ENCODE assay signal across 19 cellular contexts in genomic region chr7:74674166-74674565, GRCh38. TPM values are rescaled to one million over a fixed set of nuclear protein-coding genes. Genes with fewer than 3 reads are reported as not detected.
A peak's percentile ranks its signal among the peaks of the same experiment; 100 is the strongest.
DNase-seq lines count a peak whose midpoint lies in the region; ATAC-seq, FAIRE-seq and TF ChIP-seq lines count a peak whose summit lies in the region.
"Had no signal": no experiment of that assay in that cellular context is flagged by ENCODE, and none has a peak within 500 bp of the region (broad histone marks: within the 10 kb centered on the region; RNA-seq: fewer than 3 reads in every experiment).

No MANE protein-coding gene starts in this region.

- peak; percentile 25 for DNase-seq in MCF 10A (ENCODE audit: unreplicated experiment)
- no peak for DNase-seq in breast epithelium (ENCODE audit: low spot score in 2 of 2)
- DNase-seq in K562 (ENCODE audit: extremely low read depth in 1 of 4, low spot score in 3 of 4), result no peak
- DNase-seq in foreskin keratinocyte, result peak in 1 of 2 donors; percentile 46
- DNase-seq in COLO668 (lab: John Stamatoyannopoulos, UW; ENCODE audit: unreplicated experiment), result no peak
- no peak for DNase-seq in LoVo (ENCODE audit: low spot score)
- DNase-seq in activated CD8-positive, alpha-beta T cell treated with anti-CD3 and anti-CD28 coated beads, Interleukin-2, amount 10 ng/mL, durations not matched to agents 7 days and 5 days, result no peak
- no peak for DNase-seq in amniotic stem cell (lab: John Stamatoyannopoulos, UW)
- DNase-seq: 8988T; BE2C; CD4-positive, CD25-positive, alpha-beta regulatory T cell; DMS153; GDM1; HCEC 1CT; NCI-H1105; NCI-H2081; NCI-H2171 treated with DMSO at 0.1 percent for 48 hours; NCI-H446; SIG-M5 had no signal

- POLR2A ChIA-PET in MCF 10A (lab: Yijun Ruan, JAX), result interaction anchor here (0.7 kb wide), 1 partner anchor 284 kb away, joined by 3 read pairs; no protein-coding TSS in a partner anchor
- POLR2A ChIA-PET in K562 (lab: Yijun Ruan, JAX), result no interaction called here
- POLR2A ChIA-PET in activated CD8-positive, alpha-beta T cell treated with anti-CD3 and anti-CD28 coated beads, Interleukin-2, amount 10 ng/mL, durations not matched to agents 7 days and 5 days (lab: Charles Lee), result no interaction called here

- H3K4me1 Mint-ChIP-seq in MCF 10A (ENCODE audit: insufficient read depth, unreplicated experiment), result no peaks in the 10 kb centered on the region
- peaks cover 11% of the 10 kb centered on the region for H3K4me1 Mint-ChIP-seq in activated CD8-positive, alpha-beta T cell treated with anti-CD3 and anti-CD28 coated beads, Interleukin-2, amount 10 ng/mL, durations not matched to agents 7 days and 5 days (ENCODE audit: low read depth)

- in situ Hi-C loops in K562 (cut with MboI), result no loop called here

- H3K27me3 ChIP-seq in breast epithelium (no peaks in the 10 kb centered on the region), K562 (ENCODE audit: control insufficient read depth in 2 of 2, insufficient read depth in 2 of 2, low read length in 2 of 2) (no peaks in the 10 kb centered on the region), foreskin keratinocyte (no peaks in the 10 kb centered on the region)
- H3K27me3 ChIP-seq: BE2C had no signal

- BruUV-seq in MCF 10A (replicated peaks; lab: Mats Ljungman, UMichigan) (no TSS peak), K562 (replicated peaks; lab: Mats Ljungman, UMichigan) (no TSS peak)

- no peak overlapping the region for H3K27ac ChIP-seq in breast epithelium
- H3K27ac ChIP-seq in K562 (ENCODE audit: extremely low read depth, low read depth, low read length), result no peak overlapping the region
- peak overlapping the region; percentile 17 for H3K27ac ChIP-seq in foreskin keratinocyte

- TF ChIP-seq RAD21 in K562 (CRISPR knock-in tag; conservative IDR thresholded peaks at IDR 0.05 in 1 of 2, IDR thresholded peaks at IDR 0.05 in 1 of 2), result no peak

- no peak for TF ChIP-seq CTCF in MCF 10A (IDR thresholded peaks at IDR 0.05; ENCODE audit: unreplicated experiment)
- TF ChIP-seq CTCF in breast epithelium (IDR thresholded peaks at IDR 0.05), result no peak
- no peak for TF ChIP-seq CTCF in K562 (IDR thresholded peaks at IDR 0.05 in 2 of 3, conservative IDR thresholded peaks at IDR 0.05 in 1 of 3; ENCODE audit: insufficient read depth in 2 of 3, low read depth in 1 of 3, low read length in 3 of 3)
- no peak for TF ChIP-seq CTCF in foreskin keratinocyte (conservative IDR thresholded peaks at IDR 0.05)

- WGBS in K562 (ENCODE audit: insufficient coverage, low coverage, missing lambda C conversion rate), result 97% methylated on average over 7 of the region's 7 CpGs

- H4K20me1 ChIP-seq in K562 (replicated peaks; ENCODE audit: control insufficient read depth, insufficient read depth, low read length), result no peaks in the 10 kb centered on the region

- no peak overlapping the region for H3K9ac ChIP-seq in K562 (ENCODE audit: insufficient read depth in 1 of 2, low read depth in 2 of 2, low read length in 2 of 2)

- no peak overlapping the region for H2AFZ ChIP-seq in K562 (ENCODE audit: low read depth, low read length)

- ATAC-seq in K562 (no peak), foreskin keratinocyte (no peak)
- ATAC-seq in activated CD8-positive, alpha-beta T cell treated with anti-CD3 and anti-CD28 coated beads, Interleukin-2, amount 10 ng/mL, durations not matched to agents 7 days and 5 days, result no peak

- peaks cover 87% of the 10 kb centered on the region for H3K79me2 ChIP-seq in K562 (ENCODE audit: control insufficient read depth, insufficient read depth, low read length)

- FAIRE-seq in K562 (lab: Jason Lieb, UNC), result no peak

- H3K9me3 ChIP-seq in breast epithelium, result no peaks in the 10 kb centered on the region
- no peaks in the 10 kb centered on the region for H3K9me3 ChIP-seq in K562 (replicated peaks; ENCODE audit: control insufficient read depth, insufficient read depth, low read depth, low read length)
- H3K9me3 ChIP-seq: BE2C had no signal

- H3K4me3 ChIP-seq in breast epithelium (no peak overlapping the region), K562 (no peak overlapping the region)

- peaks cover 56% of the 10 kb centered on the region for H3K36me3 Mint-ChIP-seq in MCF 10A (ENCODE audit: insufficient read depth, unreplicated experiment)
- peaks cover 21% of the 10 kb centered on the region for H3K36me3 Mint-ChIP-seq in activated CD8-positive, alpha-beta T cell treated with anti-CD3 and anti-CD28 coated beads, Interleukin-2, amount 10 ng/mL, durations not matched to agents 7 days and 5 days (ENCODE audit: low read depth)

- H3K4me2 ChIP-seq in K562 (ENCODE audit: insufficient read depth, low read length), result no peak overlapping the region

- H3K27me3 Mint-ChIP-seq in MCF 10A (ENCODE audit: insufficient read depth, unreplicated experiment), result no peaks in the 10 kb centered on the region
- no peaks in the 10 kb centered on the region for H3K27me3 Mint-ChIP-seq in activated CD8-positive, alpha-beta T cell treated with anti-CD3 and anti-CD28 coated beads, Interleukin-2, amount 10 ng/mL, durations not matched to agents 7 days and 5 days (ENCODE audit: low read depth)
- H3K27me3 Mint-ChIP-seq: CD4-positive, CD25-positive, alpha-beta regulatory T cell had no signal

- H3K9me3 Mint-ChIP-seq in MCF 10A (ENCODE audit: unreplicated experiment), result no peaks in the 10 kb centered on the region
- no peaks in the 10 kb centered on the region for H3K9me3 Mint-ChIP-seq in activated CD8-positive, alpha-beta T cell treated with anti-CD3 and anti-CD28 coated beads, Interleukin-2, amount 10 ng/mL, durations not matched to agents 7 days and 5 days (ENCODE audit: insufficient read depth)
- H3K9me3 Mint-ChIP-seq: CD4-positive, CD25-positive, alpha-beta regulatory T cell had no signal

- intact Hi-C loops in MCF 10A (cut with micrococcal nuclease), result no loop called here
- intact Hi-C loops in breast epithelium (cut with DNase I; ENCODE audit: low total_unique reads), result no loop called here
- intact Hi-C loops in K562 (cut with micrococcal nuclease), result no loop called here

- no peak for TF ChIP-seq EP300 in K562 (IDR thresholded peaks at IDR 0.05; ENCODE audit: low read length)

- H3K4me1 ChIP-seq in breast epithelium (no peaks in the 10 kb centered on the region), K562 (replicated peaks in 1 of 2; ENCODE audit: control insufficient read depth in 2 of 2, insufficient read depth in 2 of 2, low read length in 2 of 2) (peaks cover 3 to 4% of the 10 kb centered on the region in 2 experiments; a peak in 1 of 5 replicates), foreskin keratinocyte (peaks cover 18% of the 10 kb centered on the region)
- H3K4me1 ChIP-seq: BE2C had no signal

- H3K36me3 ChIP-seq in breast epithelium, result no peaks in the 10 kb centered on the region
- H3K36me3 ChIP-seq in K562 (ENCODE audit: control insufficient read depth, insufficient read depth, low read length), result peaks cover 33% of the 10 kb centered on the region; the same call in 2 of the 3 replicates

- CTCF ChIA-PET in MCF 10A (lab: Yijun Ruan, JAX) (interaction anchor here (0.6 to 0.7 kb wide), 2 partner anchors 24 to 578 kb away, joined by 3 to 5 read pairs; no protein-coding TSS in a partner anchor), K562 (lab: Yijun Ruan, JAX; ENCODE audit: low intra/inter-chr PET ratio) (no interaction called here)
- CTCF ChIA-PET in activated CD8-positive, alpha-beta T cell treated with anti-CD3 and anti-CD28 coated beads, Interleukin-2, amount 10 ng/mL, durations not matched to agents 7 days and 5 days (lab: Charles Lee), result no interaction called here

- no peak for TF ChIP-seq POLR2A in breast epithelium (IDR thresholded peaks at IDR 0.05)
- TF ChIP-seq POLR2A in K562 (conservative IDR thresholded peaks at IDR 0.05), result no peak

- H3K9me1 ChIP-seq in K562 (ENCODE audit: control insufficient read depth, insufficient read depth, low read length), result no peaks in the 10 kb centered on the region

- H3K4me3 Mint-ChIP-seq in MCF 10A (ENCODE audit: unreplicated experiment), result no peak overlapping the region
- no peak overlapping the region for H3K4me3 Mint-ChIP-seq in activated CD8-positive, alpha-beta T cell treated with anti-CD3 and anti-CD28 coated beads, Interleukin-2, amount 10 ng/mL, durations not matched to agents 7 days and 5 days
- H3K4me3 Mint-ChIP-seq: CD4-positive, CD25-positive, alpha-beta regulatory T cell had no signal

- peak overlapping the region; percentile 42 for H3K27ac Mint-ChIP-seq in MCF 10A (ENCODE audit: low read depth, unreplicated experiment)
- H3K27ac Mint-ChIP-seq in activated CD8-positive, alpha-beta T cell treated with anti-CD3 and anti-CD28 coated beads, Interleukin-2, amount 10 ng/mL, durations not matched to agents 7 days and 5 days, result no peak overlapping the region

TF ChIP-seq in K562, 482 proteins besides CTCF, POLR2A, EP300 and RAD21:
- peak; percentile 30; the same call in 1 of the 2 replicates for TF ChIP-seq ZNF316 (IDR thresholded peaks at IDR 0.05)
- no peak for TF ChIP-seq COPS2 (conservative IDR thresholded peaks at IDR 0.05)

RNA-seq across cellular contexts. Expression of gene GTF2I, which starts 16.6 kb away (rescaled TPM):
- 130 and 152 TPM in 2 replicates for total RNA-seq in MCF 10A (2022)
- total RNA-seq in breast epithelium, result 100 to 1,000 TPM; 133 to 241 (median 184) TPM
- 354 and 727 TPM in 2 replicates for total RNA-seq in K562 (2011; cell fraction: chromatin; rRNA removed; ENCODE audit: low replicate concordance)
- 159 and 162 TPM in 2 replicates for total RNA-seq in K562 (2011; cell fraction: nucleolus; rRNA removed)
- 250 and 342 TPM in 2 replicates for total RNA-seq in K562 (2011; cell fraction: nucleoplasm; rRNA removed)
- total RNA-seq in K562 (2014; rRNA removed), result 90.0 and 141 TPM in 2 replicates
- total RNA-seq in K562 (2014; rRNA removed; fragmentation: Illumina TruSeq; extraction: Trizol), result 112 and 113 TPM in 2 replicates
- 96.8 and 103 TPM in 2 replicates for total RNA-seq in K562 (2015; rRNA removed; fragmentation: Illumina TruSeq; extraction: Trizol)
- total RNA-seq in K562 (2021), result 161 and 162 TPM in 2 replicates
- 65.7 and 70.5 TPM in 2 replicates for polyA plus RNA-seq in K562 (2011; rRNA removed)
- 23.9 and 71.9 TPM in 2 replicates for polyA plus RNA-seq in K562 (2011; cell fraction: cytosol; rRNA removed)
- 147 and 175 TPM in 2 replicates for polyA plus RNA-seq in K562 (2011; cell fraction: nucleus; rRNA removed)
- polyA plus RNA-seq in K562 (2012), result 83.7 and 98.2 TPM in 2 replicates
- 112 and 138 TPM in 2 replicates for polyA plus RNA-seq in K562 (2014; fragmentation: Illumina TruSeq; extraction: Trizol)
- polyA plus RNA-seq in K562 (2014; fragmentation: Nextera tagmentation; extraction: Ambion mirVana), result 10 to 100 TPM in 1 of 2 experiments, 1 to 10 TPM in 1; 8.4 to 12.6 TPM
- polyA plus RNA-seq in K562 (2014; rRNA removed), result 79.2 and 80.5 TPM in 2 replicates
- 52.0 and 61.9 TPM in 2 replicates for polyA minus RNA-seq in K562 (2011; rRNA and poly(A)+ RNA removed)
- polyA minus RNA-seq in K562 (2011; cell fraction: cytosol; rRNA and poly(A)+ RNA removed), result 42.7 and 48.1 TPM in 2 replicates
- polyA minus RNA-seq in K562 (2011; cell fraction: nucleus; rRNA and poly(A)+ RNA removed), result 73.9 and 81.9 TPM in 2 replicates
- 101 and 115 TPM in 2 replicates for total RNA-seq in foreskin keratinocyte
- 16.5 and 17.0 TPM in 2 replicates for polyA plus RNA-seq in foreskin keratinocyte
- 100 to 1,000 TPM; 173 to 177 TPM for total RNA-seq in activated CD8-positive, alpha-beta T cell treated with anti-CD3 and anti-CD28 coated beads, Interleukin-2, amount 10 ng/mL, durations not matched to agents 7 days and 5 days
